20 cellular contexts compared by ENCODE assay signal in the genomic region with DNA sequence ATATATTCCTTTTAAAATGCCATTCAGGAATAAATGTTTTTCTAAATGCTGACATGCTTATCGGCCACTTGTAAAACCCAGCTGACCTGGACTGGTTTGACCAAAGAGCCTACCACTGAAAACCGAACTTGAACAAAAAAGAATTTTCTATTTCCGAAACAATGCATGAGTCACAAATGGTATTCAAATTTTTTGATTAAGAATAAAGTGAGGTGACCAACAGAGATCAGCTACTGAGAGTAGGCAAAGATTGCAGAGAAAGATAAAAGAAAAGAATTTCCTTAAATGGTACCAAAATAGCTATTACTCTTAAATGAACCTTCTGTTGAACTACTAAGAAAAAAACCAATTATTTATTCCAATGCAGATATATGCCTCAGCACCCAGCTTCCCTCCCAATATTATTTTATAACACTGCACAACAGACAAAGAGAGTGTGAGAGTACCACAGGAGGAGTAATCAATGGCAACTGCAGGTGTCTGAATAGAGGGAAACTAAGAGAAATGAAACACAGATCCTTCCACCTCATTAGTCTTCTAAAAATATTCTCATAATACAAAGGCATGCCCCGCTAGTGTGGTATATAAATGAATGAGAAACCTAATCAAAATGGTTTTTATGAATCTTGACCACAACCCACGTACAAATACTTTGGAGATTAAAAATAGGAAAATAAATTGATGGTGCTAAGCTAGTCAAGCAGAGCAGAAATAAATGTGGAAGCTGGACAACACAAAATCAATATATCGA. TPM values are rescaled to one million over a fixed set of nuclear protein-coding genes. Genes with fewer than 3 reads are reported as not detected.
DNase-seq lines count a peak whose midpoint lies in the region; ATAC-seq, FAIRE-seq and TF ChIP-seq lines count a peak whose summit lies in the region.
"Had no signal": no experiment of that assay in that cellular context is flagged by ENCODE, and none has a peak within 500 bp of the region (broad histone marks: within the 10 kb centered on the region; RNA-seq: fewer than 3 reads in every experiment).

No MANE protein-coding gene starts in this region.

- peak; percentile 29 for FAIRE-seq in astrocyte (lab: Jason Lieb, UNC)
- FAIRE-seq: H54, HepG2 had no signal

- H3K4me2 ChIP-seq in astrocyte (ENCODE audit: low read length) = peak overlapping the region; percentile 17

- peaks cover 78% of the 10 kb centered on the region for H3K4me1 Mint-ChIP-seq in activated naive CD8-positive, alpha-beta T cell treated with anti-CD3 and anti-CD28 coated beads, Interleukin-2, amount 50 U/mL, for 24 hours
- H3K4me1 Mint-ChIP-seq in activated naive CD8-positive, alpha-beta T cell treated with anti-CD3 and anti-CD28 coated beads for 36 hours = peaks cover 59% of the 10 kb centered on the region
- peaks cover 37% of the 10 kb centered on the region for H3K4me1 Mint-ChIP-seq in astrocyte (ENCODE audit: low read depth, unreplicated experiment)
- H3K4me1 Mint-ChIP-seq in stimulated activated memory B cell treated with anti-CD40 and anti-IgM and Interleukin-4, amounts not matched to agents 10 μg/mL and 1 μg/mL and 100 μg/mL, for 72 hours = peaks cover 91% of the 10 kb centered on the region
- H3K4me1 Mint-ChIP-seq in progenitor cell of endocrine pancreas (ENCODE audit: low read depth) = peaks cover 3% of the 10 kb centered on the region

- no peak overlapping the region for H3K4me3 ChIP-seq in astrocyte (ENCODE audit: insufficient read depth, low read depth, low read length)

- H3K27me3 Mint-ChIP-seq in activated naive CD8-positive, alpha-beta T cell treated with anti-CD3 and anti-CD28 coated beads, Interleukin-2, amount 50 U/mL, for 24 hours = no peaks in the 10 kb centered on the region
- H3K27me3 Mint-ChIP-seq in activated naive CD8-positive, alpha-beta T cell treated with anti-CD3 and anti-CD28 coated beads for 36 hours = no peaks in the 10 kb centered on the region
- H3K27me3 Mint-ChIP-seq in astrocyte (ENCODE audit: low read depth, unreplicated experiment) = no peaks in the 10 kb centered on the region
- no peaks in the 10 kb centered on the region for H3K27me3 Mint-ChIP-seq in stimulated activated memory B cell treated with anti-CD40 and anti-IgM and Interleukin-4, amounts not matched to agents 10 μg/mL and 1 μg/mL and 100 μg/mL, for 72 hours
- H3K27me3 Mint-ChIP-seq in progenitor cell of endocrine pancreas = no peaks in the 10 kb centered on the region
- H3K27me3 Mint-ChIP-seq: B cell; CD4-positive, alpha-beta T cell had no signal

- TF ChIP-seq CTCF in astrocyte (IDR thresholded peaks at IDR 0.05; ENCODE audit: insufficient read depth, low read depth, low read length) (no peak), progenitor cell of endocrine pancreas (IDR thresholded peaks at IDR 0.05; ENCODE audit: unreplicated experiment) (no peak)

- no peak for DNase-seq in activated naive CD8-positive, alpha-beta T cell treated with anti-CD3 and anti-CD28 coated beads, Interleukin-2, amount 50 U/mL, for 24 hours
- DNase-seq in activated naive CD8-positive, alpha-beta T cell treated with anti-CD3 and anti-CD28 coated beads for 36 hours = no peak
- peak; percentile 80 for DNase-seq in M059J (ENCODE audit: low read depth)
- DNase-seq in astrocyte (ENCODE audit: low read depth) = peak; percentile 78
- DNase-seq in NCI-H1417 (lab: John Stamatoyannopoulos, UW) = no peak
- DNase-seq in progenitor cell of endocrine pancreas (ENCODE audit: low spot score, unreplicated experiment) = no peak
- DNase-seq: ACHN; CD4-positive, alpha-beta T cell; DMS79 treated with DMSO at 0.1 percent for 48 hours; GF-D8; MV-4-11; NCI-H1436; NCI-H2029 treated with DMSO at 0.1 percent for 48 hours; NCI-H510A; SIG-M5 had no signal

- H3K9me3 ChIP-seq in astrocyte (ENCODE audit: insufficient read depth, low read depth, low read length) = no peaks in the 10 kb centered on the region

- H2AFZ ChIP-seq in astrocyte (ENCODE audit: low read depth, low read length) = no peak overlapping the region

- no peaks in the 10 kb centered on the region for H3K36me3 ChIP-seq in astrocyte (ENCODE audit: insufficient read depth, low read length)

- peaks cover 35% of the 10 kb centered on the region for H4K20me1 ChIP-seq in astrocyte (ENCODE audit: insufficient read depth, low read length)

- no peaks in the 10 kb centered on the region for H3K9me3 Mint-ChIP-seq in activated naive CD8-positive, alpha-beta T cell treated with anti-CD3 and anti-CD28 coated beads, Interleukin-2, amount 50 U/mL, for 24 hours
- H3K9me3 Mint-ChIP-seq in activated naive CD8-positive, alpha-beta T cell treated with anti-CD3 and anti-CD28 coated beads for 36 hours = peaks cover 3% of the 10 kb centered on the region
- H3K9me3 Mint-ChIP-seq in astrocyte (ENCODE audit: unreplicated experiment) = peaks cover 2% of the 10 kb centered on the region
- no peaks in the 10 kb centered on the region for H3K9me3 Mint-ChIP-seq in stimulated activated memory B cell treated with anti-CD40 and anti-IgM and Interleukin-4, amounts not matched to agents 10 μg/mL and 1 μg/mL and 100 μg/mL, for 72 hours
- H3K9me3 Mint-ChIP-seq in progenitor cell of endocrine pancreas (ENCODE audit: low read depth) = peaks cover 10% of the 10 kb centered on the region
- H3K9me3 Mint-ChIP-seq: CD4-positive, alpha-beta T cell had no signal

- peaks cover 17% of the 10 kb centered on the region for H3K36me3 Mint-ChIP-seq in activated naive CD8-positive, alpha-beta T cell treated with anti-CD3 and anti-CD28 coated beads, Interleukin-2, amount 50 U/mL, for 24 hours (ENCODE audit: low read depth)
- H3K36me3 Mint-ChIP-seq in activated naive CD8-positive, alpha-beta T cell treated with anti-CD3 and anti-CD28 coated beads for 36 hours = peaks cover 22% of the 10 kb centered on the region
- H3K36me3 Mint-ChIP-seq in astrocyte (ENCODE audit: low read depth, unreplicated experiment) (peaks cover 3% of the 10 kb centered on the region), progenitor cell of endocrine pancreas (ENCODE audit: insufficient read depth) (no peaks in the 10 kb centered on the region)
- H3K36me3 Mint-ChIP-seq in stimulated activated memory B cell treated with anti-CD40 and anti-IgM and Interleukin-4, amounts not matched to agents 10 μg/mL and 1 μg/mL and 100 μg/mL, for 72 hours = peaks cover 11% of the 10 kb centered on the region

- H3K4me1 ChIP-seq in astrocyte (ENCODE audit: insufficient read depth, low read length) = peaks cover 16% of the 10 kb centered on the region

- no peaks in the 10 kb centered on the region for H3K27me3 ChIP-seq in astrocyte (ENCODE audit: insufficient read depth, low read length)

- H3K27ac Mint-ChIP-seq in activated naive CD8-positive, alpha-beta T cell treated with anti-CD3 and anti-CD28 coated beads, Interleukin-2, amount 50 U/mL, for 24 hours = peak overlapping the region; percentile 9
- no peak overlapping the region for H3K27ac Mint-ChIP-seq in activated naive CD8-positive, alpha-beta T cell treated with anti-CD3 and anti-CD28 coated beads for 36 hours
- no peak overlapping the region for H3K27ac Mint-ChIP-seq in astrocyte (ENCODE audit: unreplicated experiment)
- peak overlapping the region; percentile 93 for H3K27ac Mint-ChIP-seq in stimulated activated memory B cell treated with anti-CD40 and anti-IgM and Interleukin-4, amounts not matched to agents 10 μg/mL and 1 μg/mL and 100 μg/mL, for 72 hours
- H3K27ac Mint-ChIP-seq in progenitor cell of endocrine pancreas = no peak overlapping the region
- H3K27ac Mint-ChIP-seq: B cell; CD4-positive, alpha-beta T cell had no signal

- peaks cover 96% of the 10 kb centered on the region for H3K79me2 ChIP-seq in astrocyte (ENCODE audit: insufficient read depth, low read length)

- H3K4me3 Mint-ChIP-seq in activated naive CD8-positive, alpha-beta T cell treated with anti-CD3 and anti-CD28 coated beads, Interleukin-2, amount 50 U/mL, for 24 hours = no peak overlapping the region
- H3K4me3 Mint-ChIP-seq in activated naive CD8-positive, alpha-beta T cell treated with anti-CD3 and anti-CD28 coated beads for 36 hours = no peak overlapping the region
- H3K4me3 Mint-ChIP-seq in astrocyte (ENCODE audit: unreplicated experiment) (no peak overlapping the region), progenitor cell of endocrine pancreas (ENCODE audit: low read depth) (no peak overlapping the region)
- H3K4me3 Mint-ChIP-seq in stimulated activated memory B cell treated with anti-CD40 and anti-IgM and Interleukin-4, amounts not matched to agents 10 μg/mL and 1 μg/mL and 100 μg/mL, for 72 hours = no peak overlapping the region
- H3K4me3 Mint-ChIP-seq: B cell; CD4-positive, alpha-beta T cell had no signal

- H3K27ac ChIP-seq in astrocyte (ENCODE audit: low read depth, low read length) = no peak overlapping the region

- no peak overlapping the region for H3K9ac ChIP-seq in astrocyte (ENCODE audit: low read length)

- no peak for ATAC-seq in activated naive CD8-positive, alpha-beta T cell treated with anti-CD3 and anti-CD28 coated beads, Interleukin-2, amount 50 U/mL, for 24 hours
- no peak for ATAC-seq in stimulated activated memory B cell treated with anti-CD40 and anti-IgM and Interleukin-4, amounts not matched to agents 10 μg/mL and 1 μg/mL and 100 μg/mL, for 72 hours
- ATAC-seq in HG03520 (IDR thresholded peaks at IDR 0.05; ENCODE audit: unreplicated experiment) = no peak
- ATAC-seq: HepG2 had no signal

RNA-seq across cellular contexts. Expression of a gene that starts 20.1 kb away (rescaled TPM):
- total RNA-seq in activated naive CD8-positive, alpha-beta T cell treated with anti-CD3 and anti-CD28 coated beads for 36 hours = 10 to 100 TPM; 40.8 to 44.1 TPM
- 7.7 and 15.4 TPM in 2 replicates for total RNA-seq in M059J (2014; rRNA removed; shearing (Covaris generic))
- total RNA-seq in astrocyte = 51.6 and 62.9 TPM in 2 replicates
- 11.6 and 12.1 TPM in 2 replicates for total RNA-seq in progenitor cell of endocrine pancreas

Comparison
In these comparisons a context has a peak if more than half of its experiments do, and no peak if none do; other contexts are left out.
1. H3K27ac Mint-ChIP-seq: peak in activated naive CD8-positive, alpha-beta T cell treated with anti-CD3 and anti-CD28 coated beads, Interleukin-2, amount 50 U/mL, for 24 hours (single experiment) and stimulated activated memory B cell treated with anti-CD40 and anti-IgM and Interleukin-4, amounts not matched to agents 10 μg/mL and 1 μg/mL and 100 μg/mL, for 72 hours (single experiment); none in activated naive CD8-positive, alpha-beta T cell treated with anti-CD3 and anti-CD28 coated beads for 36 hours (single experiment), astrocyte (single experiment) and progenitor cell of endocrine pancreas (single experiment).
2. DNase-seq: peak in M059J (single experiment) and astrocyte (single experiment); none in activated naive CD8-positive, alpha-beta T cell treated with anti-CD3 and anti-CD28 coated beads, Interleukin-2, amount 50 U/mL, for 24 hours (single experiment), activated naive CD8-positive, alpha-beta T cell treated with anti-CD3 and anti-CD28 coated beads for 36 hours (single experiment), NCI-H1417 (0 of 3) and progenitor cell of endocrine pancreas (single experiment).